4 cellular contexts compared by ENCODE assay signal in genomic region chr1:207436746-207437145, GRCh38. TPM values are rescaled to one million over a fixed set of nuclear protein-coding genes. Genes with fewer than 3 reads are reported as not detected.
"Had no signal": no experiment of that assay in that cellular context is flagged by ENCODE, and none has a peak within 500 bp of the region (broad histone marks: within the 10 kb centered on the region; RNA-seq: fewer than 3 reads in every experiment).

No MANE protein-coding gene starts in this region.

RNA-seq across cellular contexts. Expression of gene CR2, which starts 17.4 kb away (rescaled TPM):
- total RNA-seq: LHCN-M2, M059J, MCF 10A had no signal

RNA-seq across cellular contexts. Expression of gene CR1, which starts 59.2 kb away (rescaled TPM):
- total RNA-seq: LHCN-M2, M059J, MCF 10A, NCI-H460 had no signal
